27 cellular contexts compared by ENCODE assay signal in the genomic region with DNA sequence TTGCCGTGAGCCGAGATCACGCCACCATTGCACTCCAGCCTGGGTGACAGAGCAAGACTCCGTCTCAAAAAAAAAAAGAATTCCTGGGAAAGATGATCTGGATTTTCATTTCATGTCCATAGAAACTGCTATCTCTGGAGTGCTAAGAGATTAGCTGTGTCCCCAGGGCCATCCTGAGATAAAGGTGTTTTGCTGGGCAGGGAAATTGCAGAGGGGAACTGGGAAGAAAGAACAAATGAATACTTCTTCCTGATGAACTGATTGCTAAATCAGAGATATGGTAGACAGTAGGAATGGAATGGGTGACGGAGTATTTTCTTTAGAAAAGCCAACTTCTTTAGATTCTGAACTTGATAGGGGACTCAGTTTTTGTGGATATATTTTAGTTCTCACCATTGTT.
"Had no signal": no experiment of that assay in that cellular context is flagged by ENCODE, and none has a peak within 500 bp of the region (broad histone marks: within the 10 kb centered on the region; RNA-seq: fewer than 3 reads in every experiment).

No MANE protein-coding gene starts in this region.

- H3K36me3 ChIP-seq: colonic mucosa, gastrocnemius medialis, heart left ventricle had no signal

- FAIRE-seq: colon, endometrium, endothelial cell of umbilical vein, frontal cortex had no signal

- H3K4me1 ChIP-seq: colonic mucosa, esophagus squamous epithelium, foreskin keratinocyte, gastrocnemius medialis, gastroesophageal sphincter, heart left ventricle, heart right ventricle had no signal

- DNase-seq: colonic mucosa; cortex of kidney; dermis blood vessel endothelial cell; dorsolateral prefrontal cortex; effector CD4-positive, alpha-beta T cell; effector CD8-positive, alpha-beta T cell; effector memory CD4-positive, alpha-beta T cell; effector memory CD8-positive, alpha-beta T cell; endodermal cell; erythroblast; esophagus squamous epithelium; foreskin fibroblast; foreskin keratinocyte; gastrocnemius medialis; glutamatergic neuron; head of caudate nucleus; heart left ventricle; heart right ventricle had no signal

- H3K27me3 Mint-ChIP-seq: dendritic cell treated with granulocyte-macrophage colony-stimulating factor and Interleukin-4, amounts not matched to agents 40 ng/mL and 50 ng/mL, for 4 days; effector memory CD8-positive, alpha-beta T cell had no signal

- H3K27ac ChIP-seq: colonic mucosa, coronary artery, dorsolateral prefrontal cortex, epithelial cell of prostate, esophagus squamous epithelium, foreskin keratinocyte, gastrocnemius medialis, gastroesophageal sphincter, heart left ventricle, heart right ventricle had no signal

- H3K9me3 Mint-ChIP-seq: dendritic cell treated with granulocyte-macrophage colony-stimulating factor and Interleukin-4, amounts not matched to agents 40 ng/mL and 50 ng/mL, for 4 days; effector memory CD8-positive, alpha-beta T cell had no signal

- ATAC-seq: effector memory CD8-positive, alpha-beta T cell; esophagus mucosa; foreskin keratinocyte; gastrocnemius medialis; gastroesophageal sphincter; heart left ventricle; heart right ventricle had no signal

- H3K4me3 ChIP-seq: colonic mucosa, coronary artery, dorsolateral prefrontal cortex, esophagus squamous epithelium, gastrocnemius medialis, gastroesophageal sphincter, heart left ventricle, heart right ventricle had no signal

- H3K27me3 ChIP-seq: colonic mucosa, dorsolateral prefrontal cortex, esophagus squamous epithelium, foreskin keratinocyte, gastrocnemius medialis, gastroesophageal sphincter, heart left ventricle, heart right ventricle had no signal

- H3K4me3 Mint-ChIP-seq: dendritic cell treated with granulocyte-macrophage colony-stimulating factor and Interleukin-4, amounts not matched to agents 40 ng/mL and 50 ng/mL, for 4 days; effector memory CD8-positive, alpha-beta T cell; endodermal cell had no signal

- H3K27ac Mint-ChIP-seq: dendritic cell treated with granulocyte-macrophage colony-stimulating factor and Interleukin-4, amounts not matched to agents 40 ng/mL and 50 ng/mL, for 4 days; effector memory CD8-positive, alpha-beta T cell; endodermal cell had no signal

- H3K9me3 ChIP-seq: colonic mucosa, esophagus squamous epithelium, gastrocnemius medialis, gastroesophageal sphincter, heart left ventricle, heart right ventricle had no signal
